In the genomic region with DNA sequence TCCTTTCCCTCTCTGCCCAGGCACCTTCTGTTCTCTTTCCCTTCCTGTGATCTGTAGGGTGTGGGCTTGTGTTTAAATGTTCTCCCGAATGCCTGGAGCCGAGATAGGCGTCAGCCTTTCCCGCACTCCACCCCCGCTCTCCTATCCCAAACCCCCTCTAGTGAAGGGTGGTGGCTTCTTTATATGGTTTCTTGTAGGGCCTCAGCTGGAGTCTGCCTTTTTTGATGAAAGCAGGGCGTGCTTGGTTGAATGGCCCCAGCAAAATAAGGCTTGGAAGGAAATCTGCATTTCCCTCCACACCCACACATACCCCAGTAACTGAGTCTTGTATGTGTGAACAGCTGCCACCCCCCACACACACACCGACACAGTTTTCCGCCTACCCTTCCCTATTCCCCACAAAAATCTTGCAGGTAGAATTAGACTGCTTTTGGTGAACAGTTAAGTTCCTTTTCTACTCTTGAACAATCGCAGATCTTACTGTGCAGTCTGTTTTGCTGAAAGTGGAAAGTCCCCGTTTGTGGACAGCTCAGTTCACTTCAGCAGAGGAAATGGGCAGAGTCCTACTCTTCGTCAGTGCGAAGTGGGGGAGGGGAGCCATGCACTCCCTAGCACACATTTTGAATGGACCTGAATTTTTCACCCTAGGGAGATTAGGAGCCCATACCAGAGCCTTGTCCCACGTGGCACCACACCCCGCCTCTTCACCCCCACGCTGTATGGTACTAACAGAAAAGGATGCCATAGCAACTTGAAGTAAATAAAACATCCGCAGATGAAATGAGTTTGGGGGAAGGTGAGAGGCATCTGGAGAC, we compare ENCODE assay signal across 8 cellular contexts. TPM values are rescaled to one million over a fixed set of nuclear protein-coding genes. Genes with fewer than 3 reads are reported as not detected.
DNase-seq lines count a peak whose midpoint lies in the region; ATAC-seq, FAIRE-seq and TF ChIP-seq lines count a peak whose summit lies in the region.

No MANE protein-coding gene starts in this region.

- H3K4me1 ChIP-seq in HUES6 (ENCODE audit: control insufficient read depth, insufficient read depth, low read length) = peaks cover 20% of the 10 kb centered on the region
- peaks cover 7 to 57% (median 46%) of the 10 kb centered on the region in 12 donors for H3K4me1 ChIP-seq in heart left ventricle
- peaks cover 50% of the 10 kb centered on the region for H3K4me1 ChIP-seq in psoas muscle
- H3K4me1 ChIP-seq in upper lobe of right lung = peaks cover 37% of the 10 kb centered on the region

- H3K9ac ChIP-seq in HUES6 (ENCODE audit: low read length) = peak overlapping the region; percentile 95

- ATAC-seq in activated naive CD4-positive, alpha-beta T cell treated with anti-CD3 and anti-CD28 coated beads, Interleukin-2, amount 50 U/mL, for 72 hours = peak; percentile 54 to 56
- ATAC-seq in heart left ventricle (peak; percentile 18 to 41 (median 30)), psoas muscle (peak; percentile 22 to 46 (median 36)), upper lobe of right lung (peak; percentile 49), GM18505 (IDR thresholded peaks at IDR 0.05; ENCODE audit: unreplicated experiment) (no peak)

- TF ChIP-seq CTCF in heart left ventricle (IDR thresholded peaks at IDR 0.05) (no peak), psoas muscle (IDR thresholded peaks at IDR 0.05) (no peak), upper lobe of right lung (IDR thresholded peaks at IDR 0.05) (no peak)

- peaks cover 45 to 58% of the 10 kb centered on the region in 2 donors for H3K36me3 Mint-ChIP-seq in activated naive CD4-positive, alpha-beta T cell treated with anti-CD3 and anti-CD28 coated beads, Interleukin-2, amount 50 U/mL, for 72 hours

- no peaks in the 10 kb centered on the region for H3K27me3 ChIP-seq in HUES6 (ENCODE audit: control insufficient read depth, insufficient read depth, low read length)
- H3K27me3 ChIP-seq in heart left ventricle = no peaks in the 10 kb centered on the region
- no peaks in the 10 kb centered on the region for H3K27me3 ChIP-seq in psoas muscle (ENCODE audit: insufficient read depth in 3 of 3, low read length in 2 of 3)
- H3K27me3 ChIP-seq in upper lobe of right lung = no peaks in the 10 kb centered on the region

- DNase-seq in GM12891 (ENCODE audit: insufficient read length, low spot score) (no peak), SK-N-DZ (ENCODE audit: low spot score) (peak; percentile 51), heart left ventricle (peak in 4 of 5 donors; percentile 68 to 73 (median 72)), psoas muscle (peak; percentile 57 to 66), upper lobe of right lung (peak; percentile 83)
- peak; percentile 80 to 83 for DNase-seq in activated naive CD4-positive, alpha-beta T cell treated with anti-CD3 and anti-CD28 coated beads, Interleukin-2, amount 50 U/mL, for 72 hours (ENCODE audit: low spot score in 2 of 2)

- TF ChIP-seq POLR2A in GM12891 (IDR thresholded peaks at IDR 0.05; ENCODE audit: low read depth, low read length) (peak; percentile 83), heart left ventricle (IDR thresholded peaks at IDR 0.05) (no peak), GM18505 (IDR thresholded peaks at IDR 0.05; ENCODE audit: borderline replicate concordance, extremely low read depth, insufficient read depth, insufficient read length) (no peak)

- H3K36me3 ChIP-seq in HUES6 (ENCODE audit: control insufficient read depth, insufficient read depth, low read length) (peaks cover 34% of the 10 kb centered on the region), heart left ventricle (peaks cover 0 to 45% (median 32%) of the 10 kb centered on the region in 9 donors), psoas muscle (ENCODE audit: insufficient read depth in 1 of 2, low read depth in 1 of 2) (peaks cover 7 to 33% of the 10 kb centered on the region in 2 donors), upper lobe of right lung (peaks cover 30% of the 10 kb centered on the region)

- peak overlapping the region; percentile 93 for H3K27ac ChIP-seq in HUES6 (ENCODE audit: low read depth, low read length)
- H3K27ac ChIP-seq in heart left ventricle = peak overlapping the region; percentile 87 to 98 (median 92)
- H3K27ac ChIP-seq in psoas muscle = peak overlapping the region; percentile 91
- peak overlapping the region; percentile 98 for H3K27ac ChIP-seq in upper lobe of right lung

- FAIRE-seq in GM12891 (lab: Jason Lieb, UNC) = peak; percentile 81

- peak overlapping the region; percentile 91 for H3K4me3 ChIP-seq in HUES6 (ENCODE audit: low read depth, low read length)
- peak overlapping the region; percentile 38 to 95 (median 70) for H3K4me3 ChIP-seq in heart left ventricle
- H3K4me3 ChIP-seq in psoas muscle = peak overlapping the region; percentile 71
- peak overlapping the region; percentile 78 for H3K4me3 ChIP-seq in upper lobe of right lung

- intact Hi-C loops in heart left ventricle (cut with DNase I) = loop anchor here in 2 of 10 donors (2.0 kb wide), 1 partner anchor 122 kb away; a partner anchor contains a TSS
- intact Hi-C loops in psoas muscle (cut with DNase I) = loop anchor here in 1 of 2 donors (5.0 kb wide), 1 partner anchor 118 kb away; no protein-coding TSS in a partner anchor
- intact Hi-C loops in upper lobe of right lung (cut with DNase I) = no loop called here

- peak overlapping the region; percentile 99 to 100 for H3K27ac Mint-ChIP-seq in activated naive CD4-positive, alpha-beta T cell treated with anti-CD3 and anti-CD28 coated beads, Interleukin-2, amount 50 U/mL, for 72 hours

- no peaks in the 10 kb centered on the region for H3K9me3 Mint-ChIP-seq in activated naive CD4-positive, alpha-beta T cell treated with anti-CD3 and anti-CD28 coated beads, Interleukin-2, amount 50 U/mL, for 72 hours

- H3K9me3 ChIP-seq in HUES6 (ENCODE audit: control insufficient read depth, insufficient read depth, low read depth, low read length) (no peaks in the 10 kb centered on the region), heart left ventricle (no peaks in the 10 kb centered on the region), psoas muscle (no peaks in the 10 kb centered on the region), upper lobe of right lung (no peaks in the 10 kb centered on the region)

- 0% methylated on average over 16 of the region's 16 CpGs for WGBS in heart left ventricle, 4 donors
- 1 to 2% (median 1%) methylated on average over 16 of the region's 16 CpGs for WGBS in psoas muscle, 3 donors

TF ChIP-seq in GM12891, 5 proteins besides CTCF, POLR2A, EP300 and RAD21:
- TF ChIP-seq PAX5 (IDR thresholded peaks at IDR 0.05; ENCODE audit: insufficient read depth, low read length, severe bottlenecking) (no peak), TAF1 (IDR thresholded peaks at IDR 0.05; ENCODE audit: low read depth, low read length) (peak; percentile 85), POLR2AphosphoS5 (IDR thresholded peaks at IDR 0.05; ENCODE audit: low read depth, low read length) (peak; percentile 79), POU2F2 (IDR thresholded peaks at IDR 0.05; ENCODE audit: low read depth, low read length) (peak; percentile 73; the same call in 1 of the 2 replicates), SPI1 (IDR thresholded peaks at IDR 0.05; ENCODE audit: low read depth, low read length) (peak; percentile 72)

RNA-seq across cellular contexts. Expression of a gene that starts 25.5 kb away (rescaled TPM):
- 101 TPM for polyA plus RNA-seq in GM12891 (2012; ENCODE audit: low read depth, missing spikeins)
- 63.4 and 72.0 TPM in 2 replicates for polyA plus RNA-seq in SK-N-DZ (2014; cell fraction: cytosol; rRNA removed)
- 95.3 and 97.5 TPM in 2 replicates for polyA plus RNA-seq in SK-N-DZ (2014; cell fraction: nucleus; rRNA removed)
- 100 to 1,000 TPM; 289 to 376 TPM for total RNA-seq in activated naive CD4-positive, alpha-beta T cell treated with anti-CD3 and anti-CD28 coated beads, Interleukin-2, amount 50 U/mL, for 72 hours
- total RNA-seq in heart left ventricle (100 to 1,000 TPM in 1 of 9 donors, 10 to 100 TPM in 8; 40.1 to 107 (median 49.6) TPM), psoas muscle (10 to 100 TPM; 41.7 to 46.8 (median 46.1) TPM), upper lobe of right lung (98.4 TPM)
- polyA plus RNA-seq in heart left ventricle (10 to 100 TPM; 55.6 to 63.8 TPM), psoas muscle (10 to 100 TPM; 37.3 to 56.8 (median 46.2) TPM)

RNA-seq across cellular contexts. Expression of a gene that starts 48.3 kb away (rescaled TPM):
- polyA plus RNA-seq in GM12891 (2012; ENCODE audit: low read depth, missing spikeins) = 18.9 TPM
- 21.1 and 25.4 TPM in 2 replicates for polyA plus RNA-seq in SK-N-DZ (2014; cell fraction: cytosol; rRNA removed)
- 91.5 and 113 TPM in 2 replicates for polyA plus RNA-seq in SK-N-DZ (2014; cell fraction: nucleus; rRNA removed)
- total RNA-seq in activated naive CD4-positive, alpha-beta T cell treated with anti-CD3 and anti-CD28 coated beads, Interleukin-2, amount 50 U/mL, for 72 hours = 100 to 1,000 TPM in 1 of 2 donors, 10 to 100 TPM in 1; 76.0 to 213 TPM
- total RNA-seq in heart left ventricle (10 to 100 TPM in 6 of 9 donors, 1 to 10 TPM in 3; 7.6 to 43.6 (median 12.8) TPM), psoas muscle (1 to 10 TPM; 4.1 to 8.6 (median 7.8) TPM), upper lobe of right lung (59.4 TPM)
- polyA plus RNA-seq in heart left ventricle (10 to 100 TPM; 12.3 to 17.6 TPM), psoas muscle (1 to 10 TPM; 4.6 to 7.0 (median 5.9) TPM)
